Comparison of ENCODE assay signal across 1 cellular context in the genomic region with DNA sequence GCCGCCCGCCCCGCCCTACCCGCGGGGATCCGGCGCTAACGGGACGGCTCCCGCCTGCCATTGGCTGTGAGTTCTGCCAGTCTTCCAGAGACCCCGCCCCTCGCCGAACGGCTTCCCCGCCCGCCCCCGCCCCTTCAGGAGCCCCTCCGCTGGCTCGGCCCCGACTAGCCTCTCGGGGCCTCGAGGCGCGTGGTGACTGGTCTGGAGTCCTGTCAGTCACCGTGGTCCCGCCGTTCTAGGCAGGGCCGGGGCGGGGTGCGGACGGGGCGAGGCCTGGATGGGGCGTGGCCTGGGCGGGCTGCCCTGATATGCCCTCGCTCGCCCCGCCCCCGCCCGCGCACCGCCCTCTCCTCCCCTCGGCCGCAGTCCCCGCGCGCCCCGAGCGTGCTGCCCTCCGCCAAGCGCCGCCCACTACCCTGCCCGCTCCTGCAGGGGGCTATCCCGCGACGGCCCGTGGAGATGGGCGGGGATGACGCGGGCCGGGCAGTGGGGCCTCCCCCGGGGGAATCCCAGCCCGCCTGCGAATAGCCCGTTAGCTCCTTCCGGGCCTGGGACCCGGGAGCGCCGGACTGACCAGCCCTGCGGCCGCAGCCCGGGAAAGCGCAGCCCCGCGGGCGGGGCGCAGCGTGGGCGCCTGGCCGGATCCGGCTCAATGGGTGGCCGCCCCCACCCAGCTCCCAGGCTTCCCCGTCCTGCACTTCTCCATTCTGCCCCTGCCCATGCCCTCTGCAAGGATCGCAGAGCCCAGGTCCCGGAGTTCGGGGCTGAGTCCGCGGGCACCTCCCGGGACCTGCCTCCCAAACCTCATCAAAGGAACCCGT.
TF ChIP-seq lines count a peak whose summit lies in the region.

No MANE protein-coding gene starts in this region.

TF ChIP-seq in K562, 482 proteins besides CTCF, POLR2A, EP300 and RAD21 (continued from another document and continues in another):
- TF ChIP-seq, protein P1, sequence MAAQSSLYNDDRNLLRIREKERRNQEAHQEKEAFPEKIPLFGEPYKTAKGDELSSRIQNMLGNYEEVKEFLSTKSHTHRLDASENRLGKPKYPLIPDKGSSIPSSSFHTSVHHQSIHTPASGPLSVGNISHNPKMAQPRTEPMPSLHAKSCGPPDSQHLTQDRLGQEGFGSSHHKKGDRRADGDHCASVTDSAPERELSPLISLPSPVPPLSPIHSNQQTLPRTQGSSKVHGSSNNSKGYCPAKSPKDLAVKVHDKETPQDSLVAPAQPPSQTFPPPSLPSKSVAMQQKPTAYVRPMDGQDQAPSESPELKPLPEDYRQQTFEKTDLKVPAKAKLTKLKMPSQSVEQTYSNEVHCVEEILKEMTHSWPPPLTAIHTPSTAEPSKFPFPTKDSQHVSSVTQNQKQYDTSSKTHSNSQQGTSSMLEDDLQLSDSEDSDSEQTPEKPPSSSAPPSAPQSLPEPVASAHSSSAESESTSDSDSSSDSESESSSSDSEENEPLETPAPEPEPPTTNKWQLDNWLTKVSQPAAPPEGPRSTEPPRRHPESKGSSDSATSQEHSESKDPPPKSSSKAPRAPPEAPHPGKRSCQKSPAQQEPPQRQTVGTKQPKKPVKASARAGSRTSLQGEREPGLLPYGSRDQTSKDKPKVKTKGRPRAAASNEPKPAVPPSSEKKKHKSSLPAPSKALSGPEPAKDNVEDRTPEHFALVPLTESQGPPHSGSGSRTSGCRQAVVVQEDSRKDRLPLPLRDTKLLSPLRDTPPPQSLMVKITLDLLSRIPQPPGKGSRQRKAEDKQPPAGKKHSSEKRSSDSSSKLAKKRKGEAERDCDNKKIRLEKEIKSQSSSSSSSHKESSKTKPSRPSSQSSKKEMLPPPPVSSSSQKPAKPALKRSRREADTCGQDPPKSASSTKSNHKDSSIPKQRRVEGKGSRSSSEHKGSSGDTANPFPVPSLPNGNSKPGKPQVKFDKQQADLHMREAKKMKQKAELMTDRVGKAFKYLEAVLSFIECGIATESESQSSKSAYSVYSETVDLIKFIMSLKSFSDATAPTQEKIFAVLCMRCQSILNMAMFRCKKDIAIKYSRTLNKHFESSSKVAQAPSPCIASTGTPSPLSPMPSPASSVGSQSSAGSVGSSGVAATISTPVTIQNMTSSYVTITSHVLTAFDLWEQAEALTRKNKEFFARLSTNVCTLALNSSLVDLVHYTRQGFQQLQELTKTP (IDR thresholded peaks at IDR 0.05; ENCODE audit: low read depth in 1 of 2, partially characterized antibody in 2 of 2) = no peak
- TF ChIP-seq BDP1 (IDR thresholded peaks at IDR 0.05; ENCODE audit: insufficient read depth, insufficient read length) (no peak), L3MBTL2 (IDR thresholded peaks at IDR 0.05) (peak; percentile 75), ZNF124 (CRISPR knock-in tag; IDR thresholded peaks at IDR 0.05) (no peak), NUFIP1 (IDR thresholded peaks at IDR 0.05; ENCODE audit: partially characterized antibody) (no peak), STAG1 (CRISPR knock-in tag; IDR thresholded peaks at IDR 0.05; ENCODE audit: borderline replicate concordance) (no peak), ZBTB7A (IDR thresholded peaks at IDR 0.05; ENCODE audit: borderline replicate concordance, control insufficient read depth, low read depth, low read length) (peak; percentile 89), RBM14 (IDR thresholded peaks at IDR 0.05; ENCODE audit: borderline replicate concordance, insufficient read depth, low read depth, low read length) (no peak), HSF4 (CRISPR knock-in tag; IDR thresholded peaks at IDR 0.05; ENCODE audit: borderline replicate concordance) (no peak), TOE1 (IDR thresholded peaks at IDR 0.05; ENCODE audit: borderline replicate concordance) (peak; percentile 34; the same call in 1 of the 2 replicates), TOE1 (CRISPR knock-in tag; IDR thresholded peaks at IDR 0.05; ENCODE audit: borderline replicate concordance, low read depth) (no peak), CBX8 (IDR thresholded peaks at IDR 0.05; ENCODE audit: borderline replicate concordance, extremely low read depth, low read depth, low read length, poor library complexity, severe bottlenecking) (no peak), RBBP5 (IDR thresholded peaks at IDR 0.05; ENCODE audit: borderline replicate concordance, insufficient read depth, low read length, poor library complexity, severe bottlenecking) (peak; percentile 46), MYNN (IDR thresholded peaks at IDR 0.05) (0 out of 2 replicates have a peak, but pooled peaks have one; percentile 69), MYNN (CRISPR knock-in tag; IDR thresholded peaks at IDR 0.05) (no peak), CBFA2T3 (IDR thresholded peaks at IDR 0.05) (peak; percentile 25), ZNF75A (CRISPR knock-in tag; IDR thresholded peaks at IDR 0.05) (no peak), TARDBP (IDR thresholded peaks at IDR 0.05) (peak; percentile 97), DMBX1 (CRISPR knock-in tag; IDR thresholded peaks at IDR 0.05; ENCODE audit: borderline replicate concordance) (no peak), FOXM1 (IDR thresholded peaks at IDR 0.05; ENCODE audit: low read depth) (no peak), FOXM1 (CRISPR knock-in tag; IDR thresholded peaks at IDR 0.05; ENCODE audit: low read depth) (no peak), GATAD2B (IDR thresholded peaks at IDR 0.05; ENCODE audit: borderline replicate concordance) (peak; percentile 98; the same call in 1 of the 2 replicates), ZNF347 (CRISPR knock-in tag; IDR thresholded peaks at IDR 0.05; ENCODE audit: low read depth) (no peak), MBD2 (IDR thresholded peaks at IDR 0.05; ENCODE audit: borderline replicate concordance, low read depth) (peak; percentile 82; the same call in 1 of the 2 replicates)
- TF ChIP-seq, protein P2, sequence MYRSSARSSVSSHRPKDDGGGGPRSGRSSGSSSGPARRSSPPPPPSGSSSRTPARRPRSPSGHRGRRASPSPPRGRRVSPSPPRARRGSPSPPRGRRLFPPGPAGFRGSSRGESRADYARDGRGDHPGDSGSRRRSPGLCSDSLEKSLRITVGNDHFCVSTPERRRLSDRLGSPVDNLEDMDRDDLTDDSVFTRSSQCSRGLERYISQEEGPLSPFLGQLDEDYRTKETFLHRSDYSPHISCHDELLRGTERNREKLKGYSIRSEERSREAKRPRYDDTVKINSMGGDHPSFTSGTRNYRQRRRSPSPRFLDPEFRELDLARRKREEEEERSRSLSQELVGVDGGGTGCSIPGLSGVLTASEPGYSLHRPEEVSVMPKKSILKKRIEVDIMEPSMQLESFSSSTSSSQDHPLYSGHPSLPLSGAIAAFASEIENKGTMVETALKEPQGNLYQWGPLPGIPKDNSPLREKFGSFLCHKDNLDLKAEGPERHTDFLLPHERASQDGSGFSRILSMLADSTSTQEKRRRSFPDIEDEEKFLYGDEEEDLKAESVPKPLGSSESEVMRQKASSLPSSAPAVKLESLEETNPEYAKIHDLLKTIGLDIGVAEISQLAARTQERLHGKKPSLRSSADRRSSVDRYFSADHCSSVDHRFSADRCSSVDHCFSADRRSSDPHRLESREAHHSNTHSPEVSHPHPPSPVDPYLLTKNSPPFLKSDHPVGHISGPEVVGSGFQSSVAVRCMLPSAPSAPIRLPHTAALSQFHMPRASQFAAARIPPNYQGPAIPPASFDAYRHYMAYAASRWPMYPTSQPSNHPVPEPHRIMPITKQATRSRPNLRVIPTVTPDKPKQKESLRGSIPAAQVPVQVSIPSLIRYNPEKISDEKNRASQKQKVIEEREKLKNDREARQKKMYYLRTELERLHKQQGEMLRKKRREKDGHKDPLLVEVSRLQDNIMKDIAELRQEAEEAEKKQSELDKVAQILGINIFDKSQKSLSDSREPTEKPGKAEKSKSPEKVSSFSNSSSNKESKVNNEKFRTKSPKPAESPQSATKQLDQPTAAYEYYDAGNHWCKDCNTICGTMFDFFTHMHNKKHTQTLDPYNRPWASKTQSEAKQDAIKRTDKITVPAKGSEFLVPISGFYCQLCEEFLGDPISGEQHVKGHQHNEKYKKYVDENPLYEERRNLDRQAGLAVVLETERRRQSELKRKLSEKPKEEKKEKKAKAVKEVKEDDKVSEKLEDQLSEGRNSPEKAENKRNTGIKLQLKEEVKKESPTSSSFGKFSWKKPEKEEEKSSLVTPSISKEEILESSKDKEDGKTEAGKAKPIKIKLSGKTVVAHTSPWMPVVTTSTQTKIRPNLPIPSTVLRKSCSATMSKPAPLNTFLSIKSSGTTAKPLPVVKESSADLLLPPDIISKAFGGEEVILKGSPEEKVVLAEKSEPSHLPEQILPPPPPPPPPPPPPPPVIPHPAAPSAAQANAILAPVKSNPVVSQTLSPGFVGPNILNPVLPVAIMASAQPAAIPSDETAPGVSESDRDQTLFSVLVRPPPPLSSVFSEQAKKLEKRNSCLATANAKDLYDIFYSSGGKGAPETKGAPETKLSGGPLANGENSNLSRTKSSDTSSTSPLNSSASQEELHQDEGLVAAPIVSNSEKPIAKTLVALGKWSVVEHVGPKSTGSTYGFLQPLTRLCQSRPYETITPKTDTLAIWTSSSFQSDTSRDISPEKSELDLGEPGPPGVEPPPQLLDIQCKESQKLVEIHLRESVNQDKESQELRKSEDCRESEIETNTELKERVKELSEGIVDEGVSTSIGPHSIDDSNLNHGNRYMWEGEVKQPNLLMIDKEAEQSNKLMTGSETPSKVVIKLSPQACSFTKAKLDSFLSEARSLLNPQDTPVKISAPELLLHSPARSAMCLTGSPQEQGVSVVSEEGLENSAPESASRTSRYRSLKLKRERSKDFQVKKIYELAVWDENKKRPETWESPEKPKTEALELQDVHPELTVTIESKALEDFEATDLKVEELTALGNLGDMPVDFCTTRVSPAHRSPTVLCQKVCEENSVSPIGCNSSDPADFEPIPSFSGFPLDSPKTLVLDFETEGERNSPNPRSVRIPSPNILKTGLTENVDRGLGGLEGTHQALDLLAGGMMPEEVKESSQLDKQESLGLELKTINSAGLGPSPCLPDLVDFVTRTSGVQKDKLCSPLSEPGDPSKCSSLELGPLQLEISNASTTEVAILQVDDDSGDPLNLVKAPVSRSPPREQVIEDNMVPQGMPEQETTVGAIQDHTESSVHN (IDR thresholded peaks at IDR 0.05; ENCODE audit: borderline replicate concordance in 1 of 2, low read depth in 1 of 2) = no peak
- TF ChIP-seq, protein P3, sequence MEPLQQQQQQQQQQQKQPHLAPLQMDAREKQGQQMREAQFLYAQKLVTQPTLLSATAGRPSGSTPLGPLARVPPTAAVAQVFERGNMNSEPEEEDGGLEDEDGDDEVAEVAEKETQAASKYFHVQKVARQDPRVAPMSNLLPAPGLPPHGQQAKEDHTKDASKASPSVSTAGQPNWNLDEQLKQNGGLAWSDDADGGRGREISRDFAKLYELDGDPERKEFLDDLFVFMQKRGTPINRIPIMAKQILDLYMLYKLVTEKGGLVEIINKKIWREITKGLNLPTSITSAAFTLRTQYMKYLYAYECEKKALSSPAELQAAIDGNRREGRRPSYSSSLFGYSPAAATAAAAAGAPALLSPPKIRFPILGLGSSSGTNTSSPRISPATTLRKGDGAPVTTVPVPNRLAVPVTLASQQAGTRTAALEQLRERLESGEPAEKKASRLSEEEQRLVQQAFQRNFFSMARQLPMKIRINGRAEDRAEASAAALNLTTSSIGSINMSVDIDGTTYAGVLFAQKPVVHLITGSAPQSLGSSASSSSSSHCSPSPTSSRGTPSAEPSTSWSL (CRISPR knock-in tag; IDR thresholded peaks at IDR 0.05; ENCODE audit: borderline replicate concordance) = 0 out of 2 replicates have a peak, but pooled peaks have one; percentile 57
- TF ChIP-seq, protein P4, sequence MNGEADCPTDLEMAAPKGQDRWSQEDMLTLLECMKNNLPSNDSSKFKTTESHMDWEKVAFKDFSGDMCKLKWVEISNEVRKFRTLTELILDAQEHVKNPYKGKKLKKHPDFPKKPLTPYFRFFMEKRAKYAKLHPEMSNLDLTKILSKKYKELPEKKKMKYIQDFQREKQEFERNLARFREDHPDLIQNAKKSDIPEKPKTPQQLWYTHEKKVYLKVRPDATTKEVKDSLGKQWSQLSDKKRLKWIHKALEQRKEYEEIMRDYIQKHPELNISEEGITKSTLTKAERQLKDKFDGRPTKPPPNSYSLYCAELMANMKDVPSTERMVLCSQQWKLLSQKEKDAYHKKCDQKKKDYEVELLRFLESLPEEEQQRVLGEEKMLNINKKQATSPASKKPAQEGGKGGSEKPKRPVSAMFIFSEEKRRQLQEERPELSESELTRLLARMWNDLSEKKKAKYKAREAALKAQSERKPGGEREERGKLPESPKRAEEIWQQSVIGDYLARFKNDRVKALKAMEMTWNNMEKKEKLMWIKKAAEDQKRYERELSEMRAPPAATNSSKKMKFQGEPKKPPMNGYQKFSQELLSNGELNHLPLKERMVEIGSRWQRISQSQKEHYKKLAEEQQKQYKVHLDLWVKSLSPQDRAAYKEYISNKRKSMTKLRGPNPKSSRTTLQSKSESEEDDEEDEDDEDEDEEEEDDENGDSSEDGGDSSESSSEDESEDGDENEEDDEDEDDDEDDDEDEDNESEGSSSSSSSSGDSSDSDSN (IDR thresholded peaks at IDR 0.05; ENCODE audit: borderline replicate concordance in 1 of 2, low read depth in 2 of 2, low read length in 2 of 2) = peak in 1 of 2 experiments; percentile 64; a peak in 1 of 4 replicates
- TF ChIP-seq, protein P5, sequence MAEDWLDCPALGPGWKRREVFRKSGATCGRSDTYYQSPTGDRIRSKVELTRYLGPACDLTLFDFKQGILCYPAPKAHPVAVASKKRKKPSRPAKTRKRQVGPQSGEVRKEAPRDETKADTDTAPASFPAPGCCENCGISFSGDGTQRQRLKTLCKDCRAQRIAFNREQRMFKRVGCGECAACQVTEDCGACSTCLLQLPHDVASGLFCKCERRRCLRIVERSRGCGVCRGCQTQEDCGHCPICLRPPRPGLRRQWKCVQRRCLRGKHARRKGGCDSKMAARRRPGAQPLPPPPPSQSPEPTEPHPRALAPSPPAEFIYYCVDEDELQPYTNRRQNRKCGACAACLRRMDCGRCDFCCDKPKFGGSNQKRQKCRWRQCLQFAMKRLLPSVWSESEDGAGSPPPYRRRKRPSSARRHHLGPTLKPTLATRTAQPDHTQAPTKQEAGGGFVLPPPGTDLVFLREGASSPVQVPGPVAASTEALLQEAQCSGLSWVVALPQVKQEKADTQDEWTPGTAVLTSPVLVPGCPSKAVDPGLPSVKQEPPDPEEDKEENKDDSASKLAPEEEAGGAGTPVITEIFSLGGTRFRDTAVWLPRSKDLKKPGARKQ (CRISPR knock-in tag; IDR thresholded peaks at IDR 0.05) = no peak
- TF ChIP-seq, protein P6, sequence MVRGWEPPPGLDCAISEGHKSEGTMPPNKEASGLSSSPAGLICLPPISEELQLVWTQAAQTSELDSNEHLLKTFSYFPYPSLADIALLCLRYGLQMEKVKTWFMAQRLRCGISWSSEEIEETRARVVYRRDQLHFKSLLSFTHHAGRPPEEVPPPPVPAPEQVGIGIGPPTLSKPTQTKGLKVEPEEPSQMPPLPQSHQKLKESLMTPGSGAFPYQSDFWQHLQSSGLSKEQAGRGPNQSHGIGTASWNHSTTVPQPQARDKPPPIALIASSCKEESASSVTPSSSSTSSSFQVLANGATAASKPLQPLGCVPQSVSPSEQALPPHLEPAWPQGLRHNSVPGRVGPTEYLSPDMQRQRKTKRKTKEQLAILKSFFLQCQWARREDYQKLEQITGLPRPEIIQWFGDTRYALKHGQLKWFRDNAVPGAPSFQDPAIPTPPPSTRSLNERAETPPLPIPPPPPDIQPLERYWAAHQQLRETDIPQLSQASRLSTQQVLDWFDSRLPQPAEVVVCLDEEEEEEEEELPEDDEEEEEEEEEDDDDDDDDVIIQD (CRISPR knock-in tag; IDR thresholded peaks at IDR 0.05) = peak; percentile 70; the same call in 1 of the 2 replicates
- TF ChIP-seq, protein P7, sequence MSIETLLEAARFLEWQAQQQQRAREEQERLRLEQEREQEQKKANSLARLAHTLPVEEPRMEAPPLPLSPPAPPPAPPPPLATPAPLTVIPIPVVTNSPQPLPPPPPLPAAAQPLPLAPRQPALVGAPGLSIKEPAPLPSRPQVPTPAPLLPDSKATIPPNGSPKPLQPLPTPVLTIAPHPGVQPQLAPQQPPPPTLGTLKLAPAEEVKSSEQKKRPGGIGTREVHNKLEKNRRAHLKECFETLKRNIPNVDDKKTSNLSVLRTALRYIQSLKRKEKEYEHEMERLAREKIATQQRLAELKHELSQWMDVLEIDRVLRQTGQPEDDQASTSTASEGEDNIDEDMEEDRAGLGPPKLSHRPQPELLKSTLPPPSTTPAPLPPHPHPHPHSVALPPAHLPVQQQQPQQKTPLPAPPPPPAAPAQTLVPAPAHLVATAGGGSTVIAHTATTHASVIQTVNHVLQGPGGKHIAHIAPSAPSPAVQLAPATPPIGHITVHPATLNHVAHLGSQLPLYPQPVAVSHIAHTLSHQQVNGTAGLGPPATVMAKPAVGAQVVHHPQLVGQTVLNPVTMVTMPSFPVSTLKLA (conservative IDR thresholded peaks at IDR 0.05) = peak; percentile 74 to 89
